In genomic region chr11:5235364-5236095, GRCh38 we compare ENCODE assay signal across 1 cellular context.
A peak's percentile ranks its signal among the peaks of the same experiment; 100 is the strongest.
TF ChIP-seq lines count a peak whose summit lies in the region.

No MANE protein-coding gene starts in this region.

TF ChIP-seq in K562, 482 proteins besides CTCF, POLR2A, EP300 and RAD21 (continued from another document and continues in another):
- TF ChIP-seq BCLAF1 (IDR thresholded peaks at IDR 0.05; ENCODE audit: borderline replicate concordance in 1 of 2, control insufficient read depth in 1 of 2, low read depth in 2 of 2, low read length in 1 of 2) (peak in 1 of 2 experiments; percentile 83; a peak in 2 of 4 replicates), KHSRP (IDR thresholded peaks at IDR 0.05) (no peak), THRA (IDR thresholded peaks at IDR 0.05) (no peak), FOSL1 (tag; conservative IDR thresholded peaks at IDR 0.05) (no peak), LARP7 (IDR thresholded peaks at IDR 0.05) (peak; percentile 98), ELK3 (CRISPR knock-in tag; IDR thresholded peaks at IDR 0.05) (no peak), ZNF311 (CRISPR knock-in tag; IDR thresholded peaks at IDR 0.05) (no peak), PREB (CRISPR knock-in tag; IDR thresholded peaks at IDR 0.05) (no peak), THAP7 (CRISPR knock-in tag; IDR thresholded peaks at IDR 0.05) (no peak), HDAC1 (IDR thresholded peaks at IDR 0.05) (peak; percentile 49 to 83; a peak in 3 of 4 replicates), HIVEP1 (CRISPR knock-in tag; IDR thresholded peaks at IDR 0.05) (no peak), AFF1 (IDR thresholded peaks at IDR 0.05; ENCODE audit: low read depth in 1 of 2, partially characterized antibody in 2 of 2) (peak in 1 of 2 experiments; percentile 67), SMAD3 (CRISPR knock-in tag; conservative IDR thresholded peaks at IDR 0.05) (no peak), ZBTB8A (IDR thresholded peaks at IDR 0.05; ENCODE audit: partially characterized antibody) (no peak), RFX1 (IDR thresholded peaks at IDR 0.05) (no peak), CEBPG (CRISPR knock-in tag; IDR thresholded peaks at IDR 0.05) (no peak), CEBPG (tag; conservative IDR thresholded peaks at IDR 0.05 in 1 of 2, IDR thresholded peaks at IDR 0.05 in 1 of 2) (no peak), ZC3H8 (IDR thresholded peaks at IDR 0.05) (no peak), STAT5B (CRISPR knock-in tag; IDR thresholded peaks at IDR 0.05) (no peak), NFE2L1 (tag; IDR thresholded peaks at IDR 0.05; ENCODE audit: borderline replicate concordance, low read depth) (no peak), THAP12 (CRISPR knock-in tag; IDR thresholded peaks at IDR 0.05) (no peak), ZNF324 (CRISPR knock-in tag; IDR thresholded peaks at IDR 0.05) (no peak), CUX1 (CRISPR knock-in tag; IDR thresholded peaks at IDR 0.05) (no peak), ATF7 (IDR thresholded peaks at IDR 0.05) (no peak), FOXP4 (CRISPR knock-in tag; IDR thresholded peaks at IDR 0.05; ENCODE audit: borderline replicate concordance) (no peak), CC2D1A (IDR thresholded peaks at IDR 0.05) (0 out of 2 replicates have a peak, but pooled peaks have one; percentile 24), CSDE1 (IDR thresholded peaks at IDR 0.05) (0 out of 4 replicates have a peak, but pooled peaks of 1 of the 2 experiments have one; percentile 69), ZNF280A (IDR thresholded peaks at IDR 0.05; ENCODE audit: low read depth, partially characterized antibody) (no peak), ZNF778 (CRISPR knock-in tag; IDR thresholded peaks at IDR 0.05) (no peak), ARNT (IDR thresholded peaks at IDR 0.05) (0 out of 4 replicates have a peak, but pooled peaks have one; percentile 52 to 61), POLR2AphosphoS5 (IDR thresholded peaks at IDR 0.05; ENCODE audit: control insufficient read depth, insufficient read depth, low read depth, low read length) (no peak), ZSCAN29 (IDR thresholded peaks at IDR 0.05) (no peak), GABPB2 (CRISPR knock-in tag; conservative IDR thresholded peaks at IDR 0.05) (no peak)
